In the genomic region with DNA sequence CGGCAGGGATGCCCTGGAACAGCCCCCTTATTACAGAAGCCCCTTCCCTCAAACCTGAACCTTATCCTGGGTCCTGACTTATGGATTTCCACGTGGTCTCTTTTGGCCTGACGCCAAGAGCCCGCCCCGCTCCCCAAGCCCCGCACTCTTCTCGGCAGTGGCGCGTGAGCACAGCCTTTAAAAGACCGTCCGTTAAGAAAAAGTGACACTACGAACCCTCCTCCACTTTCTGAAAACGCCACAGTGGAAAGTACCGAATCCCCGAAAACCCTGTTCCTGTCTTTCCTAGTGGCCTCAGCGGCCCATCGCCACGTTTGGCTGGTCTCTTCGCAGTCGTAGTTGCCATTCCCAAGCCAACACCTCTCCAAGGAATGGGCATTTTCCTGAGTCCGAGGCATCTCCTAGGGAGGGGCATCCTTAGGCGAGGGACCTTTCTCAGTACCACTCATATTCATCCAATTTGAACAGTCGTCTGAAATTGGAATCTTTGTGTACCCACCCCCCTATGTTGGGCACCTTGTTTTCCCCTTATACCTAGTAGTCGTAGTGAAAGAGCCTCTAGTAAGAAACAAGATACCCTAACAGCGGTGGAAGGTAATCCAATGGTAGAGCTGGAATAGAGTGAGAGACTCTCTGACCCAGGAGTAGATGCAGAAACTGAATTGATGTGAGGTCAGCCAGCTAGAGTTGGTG, we compare ENCODE assay signal across 9 cellular contexts. TPM values are rescaled to one million over a fixed set of nuclear protein-coding genes. Genes with fewer than 3 reads are reported as not detected.
DNase-seq lines count a peak whose midpoint lies in the region; ATAC-seq and TF ChIP-seq lines count a peak whose summit lies in the region.
"Had no signal": no experiment of that assay in that cellular context is flagged by ENCODE, and none has a peak within 500 bp of the region (broad histone marks: within the 10 kb centered on the region; RNA-seq: fewer than 3 reads in every experiment).

No MANE protein-coding gene starts in this region.

- CTCF ChIA-PET in activated naive CD4-positive, alpha-beta T cell treated with anti-CD3 and anti-CD28 coated beads, Interleukin-2, amount 10 ng/mL, durations not matched to agents 7 days and 5 days (lab: Charles Lee): interaction anchor here (1.2 to 1.9 kb wide), 2 partner anchors 51 to 56 kb away, joined by 5 to 6 read pairs; no protein-coding TSS in a partner anchor

- H3K27me3 ChIP-seq in right lobe of liver: peaks cover 0 to 87% of the 10 kb centered on the region in 2 donors
- H3K27me3 ChIP-seq in tibial nerve: peaks cover 0 to 100% of the 10 kb centered on the region in 2 donors

- WGBS in right lobe of liver (ENCODE audit: insufficient coverage, low coverage, low lambda C conversion rate, missing lambda C conversion rate): 6% methylated on average over 25 of the region's 25 CpGs
- 7 to 10% methylated on average over 25 of the region's 25 CpGs for WGBS in tibial nerve, 2 donors

- intact Hi-C loops in activated T-helper 1 cell treated with anti-CD3 and anti-CD28 coated beads, Interleukin-12 subunit alpha, Interleukin-12 subunit beta, Interleukin-2, Interleukin-4 antibody, amounts not matched to agents 30 ng/mL and 10 ng/mL and 1 ng/mL, durations not matched to agents 14 hours and 24 hours and 36 hours (cut with micrococcal nuclease): loop anchor here (1.0 to 10.0 kb wide), 4 partner anchors 55 to 1743 kb away; a partner anchor contains a TSS
- intact Hi-C loops in right lobe of liver (cut with DNase I): no loop called here

- no peaks in the 10 kb centered on the region for H3K36me3 ChIP-seq in right lobe of liver
- H3K36me3 ChIP-seq in tibial nerve: no peaks in the 10 kb centered on the region

- peaks cover 0 to 32% (median 4%) of the 10 kb centered on the region in 4 donors for H3K4me1 ChIP-seq in right lobe of liver
- H3K4me1 ChIP-seq in tibial nerve: peaks cover 0 to 47% (median 33%) of the 10 kb centered on the region in 4 donors

- H3K36me3 Mint-ChIP-seq in activated naive CD4-positive, alpha-beta T cell treated with anti-CD3 and anti-CD28 coated beads, Interleukin-2, amount 10 ng/mL, durations not matched to agents 7 days and 5 days: no peaks in the 10 kb centered on the region
- H3K36me3 Mint-ChIP-seq in activated T-helper 1 cell treated with anti-CD3 and anti-CD28 coated beads, Interleukin-12 subunit alpha, Interleukin-12 subunit beta, Interleukin-2, Interleukin-4 antibody, amounts not matched to agents 30 ng/mL and 10 ng/mL and 1 ng/mL, durations not matched to agents 14 hours and 24 hours and 36 hours (ENCODE audit: low read depth): no peaks in the 10 kb centered on the region

- H3K27ac Mint-ChIP-seq in activated naive CD4-positive, alpha-beta T cell treated with anti-CD3 and anti-CD28 coated beads, Interleukin-2, amount 10 ng/mL, durations not matched to agents 7 days and 5 days: peak overlapping the region; percentile 82
- peak overlapping the region; percentile 62 for H3K27ac Mint-ChIP-seq in activated T-helper 1 cell treated with anti-CD3 and anti-CD28 coated beads, Interleukin-12 subunit alpha, Interleukin-12 subunit beta, Interleukin-2, Interleukin-4 antibody, amounts not matched to agents 30 ng/mL and 10 ng/mL and 1 ng/mL, durations not matched to agents 14 hours and 24 hours and 36 hours

- H3K9me3 Mint-ChIP-seq in activated naive CD4-positive, alpha-beta T cell treated with anti-CD3 and anti-CD28 coated beads, Interleukin-2, amount 10 ng/mL, durations not matched to agents 7 days and 5 days: no peaks in the 10 kb centered on the region
- H3K9me3 Mint-ChIP-seq in activated T-helper 1 cell treated with anti-CD3 and anti-CD28 coated beads, Interleukin-12 subunit alpha, Interleukin-12 subunit beta, Interleukin-2, Interleukin-4 antibody, amounts not matched to agents 30 ng/mL and 10 ng/mL and 1 ng/mL, durations not matched to agents 14 hours and 24 hours and 36 hours: no peaks in the 10 kb centered on the region

- peak overlapping the region; percentile 64 for H3K4me3 Mint-ChIP-seq in activated naive CD4-positive, alpha-beta T cell treated with anti-CD3 and anti-CD28 coated beads, Interleukin-2, amount 10 ng/mL, durations not matched to agents 7 days and 5 days
- H3K4me3 Mint-ChIP-seq in activated T-helper 1 cell treated with anti-CD3 and anti-CD28 coated beads, Interleukin-12 subunit alpha, Interleukin-12 subunit beta, Interleukin-2, Interleukin-4 antibody, amounts not matched to agents 30 ng/mL and 10 ng/mL and 1 ng/mL, durations not matched to agents 14 hours and 24 hours and 36 hours: peak overlapping the region; percentile 68

- no peak for ATAC-seq in right lobe of liver
- ATAC-seq in GM21737 (IDR thresholded peaks at IDR 0.05; ENCODE audit: unreplicated experiment): no peak

- TF ChIP-seq EP300 in tibial nerve (IDR thresholded peaks at IDR 0.05): no peak

- H3K4me3 ChIP-seq in right lobe of liver: peak overlapping the region in 2 of 3 donors; percentile 30 to 37
- peak overlapping the region in 3 of 4 donors; percentile 11 to 47 (median 34) for H3K4me3 ChIP-seq in tibial nerve

- H3K27ac ChIP-seq in right lobe of liver: no peak overlapping the region
- no peak overlapping the region for H3K27ac ChIP-seq in tibial nerve

- TF ChIP-seq CTCF in right lobe of liver (IDR thresholded peaks at IDR 0.05) (no peak), tibial nerve (IDR thresholded peaks at IDR 0.05) (no peak)

- no peak for TF ChIP-seq POLR2A in right lobe of liver (IDR thresholded peaks at IDR 0.05)
- no peak for TF ChIP-seq POLR2A in tibial nerve (IDR thresholded peaks at IDR 0.05)

- DNase-seq in activated naive CD4-positive, alpha-beta T cell treated with anti-CD3 and anti-CD28 coated beads, Interleukin-2, amount 10 ng/mL, durations not matched to agents 7 days and 5 days: no peak
- DNase-seq in activated naive CD4-positive, alpha-beta T cell treated with anti-CD3 and anti-CD28 coated beads, Interleukin-2, amount 50 U/mL, for 16 hours: no peak
- DNase-seq in activated T-helper 1 cell treated with anti-CD3 and anti-CD28 coated beads, Interleukin-12 subunit alpha, Interleukin-12 subunit beta, Interleukin-2, Interleukin-4 antibody, amounts not matched to agents 30 ng/mL and 10 ng/mL and 1 ng/mL, durations not matched to agents 14 hours and 24 hours and 36 hours (ENCODE audit: low spot score): no peak
- DNase-seq in right lobe of liver (no peak), tibial nerve (ENCODE audit: low spot score in 2 of 2) (no peak), Kasumi-1 (lab: John Stamatoyannopoulos, UW) (no peak), OCI-M1 (lab: John Stamatoyannopoulos, UW) (no peak)

- H3K4me1 Mint-ChIP-seq in activated naive CD4-positive, alpha-beta T cell treated with anti-CD3 and anti-CD28 coated beads, Interleukin-2, amount 10 ng/mL, durations not matched to agents 7 days and 5 days: peaks cover 48% of the 10 kb centered on the region
- peaks cover 61% of the 10 kb centered on the region for H3K4me1 Mint-ChIP-seq in activated T-helper 1 cell treated with anti-CD3 and anti-CD28 coated beads, Interleukin-12 subunit alpha, Interleukin-12 subunit beta, Interleukin-2, Interleukin-4 antibody, amounts not matched to agents 30 ng/mL and 10 ng/mL and 1 ng/mL, durations not matched to agents 14 hours and 24 hours and 36 hours (ENCODE audit: low read depth)

- H3K9me3 ChIP-seq in right lobe of liver (no peaks in the 10 kb centered on the region), tibial nerve (no peaks in the 10 kb centered on the region)

- H3K27me3 Mint-ChIP-seq in activated naive CD4-positive, alpha-beta T cell treated with anti-CD3 and anti-CD28 coated beads, Interleukin-2, amount 10 ng/mL, durations not matched to agents 7 days and 5 days: peaks cover 100% of the 10 kb centered on the region
- peaks cover 88% of the 10 kb centered on the region for H3K27me3 Mint-ChIP-seq in activated T-helper 1 cell treated with anti-CD3 and anti-CD28 coated beads, Interleukin-12 subunit alpha, Interleukin-12 subunit beta, Interleukin-2, Interleukin-4 antibody, amounts not matched to agents 30 ng/mL and 10 ng/mL and 1 ng/mL, durations not matched to agents 14 hours and 24 hours and 36 hours (ENCODE audit: insufficient read depth)

RNA-seq across cellular contexts. Expression of a gene that starts 0.8 kb away (rescaled TPM):
- 0.10 TPM in 1 of 2 replicates, not detected in the other for total RNA-seq in activated T-helper 1 cell treated with anti-CD3 and anti-CD28 coated beads, Interleukin-12 subunit alpha, Interleukin-12 subunit beta, Interleukin-2, Interleukin-4 antibody, amounts not matched to agents 30 ng/mL and 10 ng/mL and 1 ng/mL, durations not matched to agents 14 hours and 24 hours and 36 hours
- total RNA-seq in right lobe of liver (not detected), tibial nerve (not detected)
- total RNA-seq: left lobe of liver had no signal

RNA-seq across cellular contexts. Expression of a gene that starts 5.5 kb away (rescaled TPM):
- 0.10 and 0.20 TPM in 2 replicates for total RNA-seq in activated T-helper 1 cell treated with anti-CD3 and anti-CD28 coated beads, Interleukin-12 subunit alpha, Interleukin-12 subunit beta, Interleukin-2, Interleukin-4 antibody, amounts not matched to agents 30 ng/mL and 10 ng/mL and 1 ng/mL, durations not matched to agents 14 hours and 24 hours and 36 hours
- total RNA-seq in right lobe of liver (under 1 TPM in 2 of 6 experiments, not detected in 4; 0.31 to 0.75 TPM), tibial nerve (under 1 TPM in 2 of 4 donors, not detected in 2; 0.30 to 0.87 TPM)
- total RNA-seq: left lobe of liver had no signal

RNA-seq across cellular contexts. Expression of a gene that starts 54.9 kb away (rescaled TPM):
- not detected in 2 replicates for total RNA-seq in activated T-helper 1 cell treated with anti-CD3 and anti-CD28 coated beads, Interleukin-12 subunit alpha, Interleukin-12 subunit beta, Interleukin-2, Interleukin-4 antibody, amounts not matched to agents 30 ng/mL and 10 ng/mL and 1 ng/mL, durations not matched to agents 14 hours and 24 hours and 36 hours
- not detected for total RNA-seq in right lobe of liver
- not detected for total RNA-seq in tibial nerve
- total RNA-seq: left lobe of liver had no signal
